ENCODE assay signal across 8 cellular contexts in the genomic region with DNA sequence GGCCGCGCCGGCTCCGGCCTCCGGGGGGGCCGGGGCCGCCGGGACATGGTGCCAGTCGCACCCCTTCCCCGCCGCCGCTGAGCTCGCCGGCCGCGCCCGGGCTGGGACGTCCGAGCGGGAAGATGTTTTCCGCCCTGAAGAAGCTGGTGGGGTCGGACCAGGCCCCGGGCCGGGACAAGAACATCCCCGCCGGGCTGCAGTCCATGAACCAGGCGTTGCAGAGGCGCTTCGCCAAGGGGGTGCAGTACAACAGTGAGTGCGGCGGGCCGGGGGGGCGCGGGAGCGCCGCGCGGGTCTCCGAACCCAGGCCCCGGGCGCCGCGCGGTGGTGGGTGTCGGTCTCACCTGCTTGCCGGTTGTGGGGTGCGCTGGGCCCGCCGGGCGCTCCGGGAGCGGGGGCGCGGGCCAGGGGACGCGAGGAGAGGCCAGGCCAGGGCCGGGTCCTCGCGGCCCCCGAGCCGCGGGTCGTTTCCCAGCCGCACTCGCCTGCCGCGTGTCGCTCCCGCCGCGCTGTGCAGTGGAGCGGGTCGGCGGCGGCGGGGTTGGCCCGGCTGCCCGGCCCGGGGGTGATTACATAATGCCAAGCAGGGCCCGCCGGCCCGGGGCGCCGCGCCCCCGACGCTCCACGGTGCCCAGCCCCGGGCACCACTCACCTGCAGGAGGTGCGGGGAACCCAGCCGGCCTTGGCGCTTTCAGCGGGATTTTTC. TPM values are rescaled to one million over a fixed set of nuclear protein-coding genes. Genes with fewer than 3 reads are reported as not detected.
A peak's percentile ranks its signal among the peaks of the same experiment; 100 is the strongest.
DNase-seq lines count a peak whose midpoint lies in the region; ATAC-seq, FAIRE-seq and TF ChIP-seq lines count a peak whose summit lies in the region.

No MANE protein-coding gene starts in this region.

- peak overlapping the region; percentile 83 to 88 for H3K4me3 Mint-ChIP-seq in CD14-positive monocyte
- H3K4me3 Mint-ChIP-seq in natural killer cell treated with Interleukin-12 subunit alpha and Interleukin-12 subunit beta and Interleukin-15 and Interleukin-18, amount 100 ng/mL, for 72 hours = peak overlapping the region; percentile 88

- FAIRE-seq in urothelium cell line (lab: Jason Lieb, UNC) = no peak

- intact Hi-C loops in CD14-positive monocyte (cut with micrococcal nuclease) = loop anchor here (5.0 to 10.0 kb wide), 2 partner anchors 34 to 137 kb away; a partner anchor contains a TSS

- H3K36me3 ChIP-seq in esophagus (ENCODE audit: control insufficient read depth in 2 of 2, insufficient read depth in 2 of 2, low read length in 1 of 2) = peaks cover 0 to 5% of the 10 kb centered on the region in 2 donors

- DNase-seq in CD14-positive monocyte (ENCODE audit: low spot score) (no peak), HL-60 (ENCODE audit: low read depth in 1 of 2, low spot score in 1 of 2) (peak; percentile 18 to 37), urothelium cell line (ENCODE audit: low spot score) (peak; percentile 14), GOT3 (lab: John Stamatoyannopoulos, UW) (no peak)
- DNase-seq in activated CD8-positive, alpha-beta memory T cell treated with anti-CD3 and anti-CD28 coated beads for 24 hours = peak; percentile 81
- DNase-seq in natural killer cell treated with Interleukin-12 subunit alpha and Interleukin-12 subunit beta and Interleukin-15 and Interleukin-18, amount 100 ng/mL, for 72 hours (ENCODE audit: low spot score) = no peak

- peaks cover 27 to 47% of the 10 kb centered on the region in 2 donors for H3K36me3 Mint-ChIP-seq in CD14-positive monocyte
- H3K36me3 Mint-ChIP-seq in natural killer cell treated with Interleukin-12 subunit alpha and Interleukin-12 subunit beta and Interleukin-15 and Interleukin-18, amount 100 ng/mL, for 72 hours = peaks cover 4% of the 10 kb centered on the region

- H3K27me3 ChIP-seq in HL-60 (ENCODE audit: insufficient read depth, poor library complexity, severe bottlenecking) = no peaks in the 10 kb centered on the region
- H3K27me3 ChIP-seq in esophagus (ENCODE audit: control insufficient read depth in 1 of 2, insufficient read depth in 2 of 2, low read length in 2 of 2) = no peaks in the 10 kb centered on the region

- TF ChIP-seq CTCF in CD14-positive monocyte (IDR thresholded peaks at IDR 0.05) (no peak), HL-60 (IDR thresholded peaks at IDR 0.05; ENCODE audit: insufficient read depth, low read length) (no peak)

- H3K4me3 ChIP-seq in HL-60 (replicated peaks; ENCODE audit: insufficient read depth, low read length) = peak overlapping the region; percentile 83
- peak overlapping the region; percentile 87 to 99 for H3K4me3 ChIP-seq in esophagus (ENCODE audit: low read depth in 1 of 2, low read length in 2 of 2)

- H3K27me3 Mint-ChIP-seq in CD14-positive monocyte (ENCODE audit: low read depth in 3 of 3) = peaks cover 0 to 7% (median 1%) of the 10 kb centered on the region in 3 donors
- no peaks in the 10 kb centered on the region for H3K27me3 Mint-ChIP-seq in natural killer cell treated with Interleukin-12 subunit alpha and Interleukin-12 subunit beta and Interleukin-15 and Interleukin-18, amount 100 ng/mL, for 72 hours

- H3K9me3 ChIP-seq in esophagus (ENCODE audit: control insufficient read depth in 2 of 2, insufficient read depth in 1 of 2, low read depth in 1 of 2, low read length in 1 of 2) = no peaks in the 10 kb centered on the region

- peaks cover 9 to 30% of the 10 kb centered on the region in 2 donors for H3K4me1 ChIP-seq in esophagus (ENCODE audit: control insufficient read depth in 2 of 2, insufficient read depth in 2 of 2, low read length in 1 of 2)

- 0 to 1% methylated on average over 59 to 93 of the region's 93 CpGs for WGBS in esophagus, 2 donors

- peak; percentile 26 for ATAC-seq in GM21360 (IDR thresholded peaks at IDR 0.05; ENCODE audit: unreplicated experiment)
- ATAC-seq in natural killer cell treated with Interleukin-12 subunit alpha and Interleukin-12 subunit beta and Interleukin-15 and Interleukin-18, amount 100 ng/mL, for 72 hours = peak; percentile 53 to 64

- H3K27ac Mint-ChIP-seq in CD14-positive monocyte = peak overlapping the region in 4 of 7 donors; percentile 35 to 81 (median 74)
- peak overlapping the region; percentile 33 to 68 for H3K27ac Mint-ChIP-seq in natural killer cell treated with Interleukin-12 subunit alpha and Interleukin-12 subunit beta and Interleukin-15 and Interleukin-18, amount 100 ng/mL, for 72 hours

- peaks cover 0 to 3% (median 0%) of the 10 kb centered on the region in 7 donors for H3K9me3 Mint-ChIP-seq in CD14-positive monocyte
- H3K9me3 Mint-ChIP-seq in natural killer cell treated with Interleukin-12 subunit alpha and Interleukin-12 subunit beta and Interleukin-15 and Interleukin-18, amount 100 ng/mL, for 72 hours = no peaks in the 10 kb centered on the region

- H3K27ac ChIP-seq in HL-60 (replicated peaks) (peak overlapping the region; percentile 80), esophagus (ENCODE audit: low read depth in 2 of 2, low read length in 1 of 2) (peak overlapping the region; percentile 81 to 97)

- peaks cover 30% of the 10 kb centered on the region for H3K4me1 Mint-ChIP-seq in CD14-positive monocyte
- peaks cover 20 to 26% of the 10 kb centered on the region in 2 donors for H3K4me1 Mint-ChIP-seq in natural killer cell treated with Interleukin-12 subunit alpha and Interleukin-12 subunit beta and Interleukin-15 and Interleukin-18, amount 100 ng/mL, for 72 hours (ENCODE audit: low read depth in 2 of 2)

RNA-seq across cellular contexts. Expression of a gene that starts 0.5 kb away (rescaled TPM):
- polyA plus RNA-seq in CD14-positive monocyte (1 to 10 TPM; 6.7 to 8.1 TPM), esophagus (10 to 100 TPM; 46.5 to 61.7 TPM)
- 100 to 1,000 TPM in 1 of 2 donors, 10 to 100 TPM in 1; 74.1 to 151 TPM for total RNA-seq in natural killer cell treated with Interleukin-12 subunit alpha and Interleukin-12 subunit beta and Interleukin-15 and Interleukin-18, amount 100 ng/mL, for 72 hours

RNA-seq across cellular contexts. Expression of a gene that starts 12.1 kb away (rescaled TPM):
- polyA plus RNA-seq in CD14-positive monocyte (under 1 TPM in 1 of 2 donors, not detected in 1; 0.54 TPM), esophagus (1 to 10 TPM in 1 of 2 donors, under 1 TPM in 1; 0.32 to 1.1 TPM)
- under 1 TPM; 0.38 to 0.45 TPM for total RNA-seq in natural killer cell treated with Interleukin-12 subunit alpha and Interleukin-12 subunit beta and Interleukin-15 and Interleukin-18, amount 100 ng/mL, for 72 hours

RNA-seq across cellular contexts. Expression of a gene that starts 17.1 kb away (rescaled TPM):
- polyA plus RNA-seq in CD14-positive monocyte (10 to 100 TPM; 33.1 to 47.2 TPM), esophagus (100 to 1,000 TPM in 1 of 2 donors, 10 to 100 TPM in 1; 85.2 to 155 TPM)
- total RNA-seq in natural killer cell treated with Interleukin-12 subunit alpha and Interleukin-12 subunit beta and Interleukin-15 and Interleukin-18, amount 100 ng/mL, for 72 hours = 10 to 100 TPM; 31.9 to 50.5 TPM

RNA-seq across cellular contexts. Expression of a gene that starts 34.0 kb away (rescaled TPM):
- polyA plus RNA-seq in CD14-positive monocyte (under 1 TPM; 0.10 to 0.18 TPM), esophagus (1 to 10 TPM; 1.9 to 3.7 TPM)
- 10 to 100 TPM in 1 of 2 donors, 1 to 10 TPM in 1; 7.8 to 11.2 TPM for total RNA-seq in natural killer cell treated with Interleukin-12 subunit alpha and Interleukin-12 subunit beta and Interleukin-15 and Interleukin-18, amount 100 ng/mL, for 72 hours

RNA-seq across cellular contexts. Expression of a gene that starts 41.0 kb away (rescaled TPM):
- 100 to 1,000 TPM in 1 of 2 donors, 10 to 100 TPM in 1; 94.3 to 163 TPM for polyA plus RNA-seq in CD14-positive monocyte
- 100 to 1,000 TPM in 1 of 2 donors, 10 to 100 TPM in 1; 83.1 to 101 TPM for polyA plus RNA-seq in esophagus
- 100 to 1,000 TPM in 1 of 2 donors, 10 to 100 TPM in 1; 71.5 to 108 TPM for total RNA-seq in natural killer cell treated with Interleukin-12 subunit alpha and Interleukin-12 subunit beta and Interleukin-15 and Interleukin-18, amount 100 ng/mL, for 72 hours

Comparison
In these comparisons a context has a peak if more than half of its experiments do, and no peak if none do; other contexts are left out.
1. DNase-seq: peak in HL-60 (2 of 2), activated CD8-positive, alpha-beta memory T cell treated with anti-CD3 and anti-CD28 coated beads for 24 hours (single experiment) and urothelium cell line (single experiment); none in CD14-positive monocyte (single experiment), natural killer cell treated with Interleukin-12 subunit alpha and Interleukin-12 subunit beta and Interleukin-15 and Interleukin-18, amount 100 ng/mL, for 72 hours (single experiment) and GOT3 (single experiment).
2. RNA of a gene that starts 0.5 kb away (polyA plus RNA-seq): 46.5 to 61.7 TPM in esophagus; 6.7 to 8.1 TPM in CD14-positive monocyte; every median in the first group is over 4 times any median in the second.